ENCODE assay signal across 8 cellular contexts in genomic region chr3:187411991-187412781, GRCh38. TPM values are rescaled to one million over a fixed set of nuclear protein-coding genes. Genes with fewer than 3 reads are reported as not detected.
DNase-seq lines count a peak whose midpoint lies in the region; ATAC-seq, FAIRE-seq and TF ChIP-seq lines count a peak whose summit lies in the region.
"Not testable (repeated sequence)": the region's sequence is repeated elsewhere in the genome, so short reads cannot be mapped to it uniquely, and the experiment has no call there.
"Had no signal": no experiment of that assay in that cellular context is flagged by ENCODE, and none has a peak within 500 bp of the region (broad histone marks: within the 10 kb centered on the region; RNA-seq: fewer than 3 reads in every experiment).

No MANE protein-coding gene starts in this region.

- BruUV-seq in K562 (replicated peaks; lab: Mats Ljungman, UMichigan): not testable (repeated sequence)

- peak overlapping the region; percentile 66 for H3K4me2 ChIP-seq in K562 (ENCODE audit: insufficient read depth, low read length)

- TF ChIP-seq EP300 in K562 (IDR thresholded peaks at IDR 0.05; ENCODE audit: low read length): not testable (repeated sequence)

- POLR2A ChIA-PET in K562 (lab: Yijun Ruan, JAX): not testable (repeated sequence)

- not testable (repeated sequence) for H3K79me2 ChIP-seq in K562 (ENCODE audit: control insufficient read depth, insufficient read depth, low read length)

- H3K36me3 Mint-ChIP-seq in nephron progenitor cell (ENCODE audit: low read depth): not testable (repeated sequence)

- not testable (repeated sequence) for H3K4me1 ChIP-seq in HUES6 (ENCODE audit: control insufficient read depth, insufficient read depth, low read length); NT2/D1 (ENCODE audit: insufficient read depth, insufficient read length); K562 (replicated peaks in 1 of 2; ENCODE audit: control insufficient read depth in 2 of 2, insufficient read depth in 2 of 2, low read length in 2 of 2); cardiac muscle cell (ENCODE audit: low read depth)

- CTCF ChIA-PET in K562 (lab: Yijun Ruan, JAX; ENCODE audit: low intra/inter-chr PET ratio): not testable (repeated sequence)

- not testable (repeated sequence) for H3K27me3 ChIP-seq in HUES6 (ENCODE audit: control insufficient read depth, insufficient read depth, low read length); NT2/D1 (ENCODE audit: insufficient read depth, insufficient read length); K562 (ENCODE audit: control insufficient read depth in 2 of 2, insufficient read depth in 2 of 2, low read length in 2 of 2); cardiac muscle cell

- not testable (repeated sequence) for H3K27me3 Mint-ChIP-seq in nephron progenitor cell (ENCODE audit: low read depth, poor library complexity)

- not testable (repeated sequence) for TF ChIP-seq RAD21 in K562 (CRISPR knock-in tag; conservative IDR thresholded peaks at IDR 0.05 in 1 of 2, IDR thresholded peaks at IDR 0.05 in 1 of 2)

- H3K4me3 Mint-ChIP-seq in nephron progenitor cell: peak overlapping the region; percentile 85

- H3K36me3 ChIP-seq in HUES6 (ENCODE audit: control insufficient read depth, insufficient read depth, low read length); NT2/D1 (ENCODE audit: insufficient read depth, insufficient read length, low read length); K562 (ENCODE audit: control insufficient read depth, insufficient read depth, low read length); cardiac muscle cell: not testable (repeated sequence)

- H4K20me1 ChIP-seq in K562 (replicated peaks; ENCODE audit: control insufficient read depth, insufficient read depth, low read length): not testable (repeated sequence)

- H2AFZ ChIP-seq in K562 (ENCODE audit: low read depth, low read length): peak overlapping the region; percentile 74

- H3K9me3 Mint-ChIP-seq in nephron progenitor cell: peaks cover 18% of the 10 kb centered on the region

- TF ChIP-seq POLR2A in K562 (conservative IDR thresholded peaks at IDR 0.05): peak; percentile 38; the same call in 1 of the 2 replicates

- intact Hi-C loops in K562 (cut with micrococcal nuclease): not testable (repeated sequence)

- H3K9ac ChIP-seq in HUES6 (ENCODE audit: low read length): peak overlapping the region; percentile 60
- not testable (repeated sequence) for H3K9ac ChIP-seq in NT2/D1 (ENCODE audit: insufficient read length, low read depth); K562 (ENCODE audit: insufficient read depth in 1 of 2, low read depth in 2 of 2, low read length in 2 of 2)

- not testable (repeated sequence) for H3K9me3 ChIP-seq in HUES6 (ENCODE audit: control insufficient read depth, insufficient read depth, low read depth, low read length); K562 (replicated peaks; ENCODE audit: control insufficient read depth, insufficient read depth, low read depth, low read length); cardiac muscle cell (ENCODE audit: low read depth)
- H3K9me3 ChIP-seq in NT2/D1 (ENCODE audit: insufficient read depth, low read length): peaks cover 13% of the 10 kb centered on the region; the same call in 1 of the 2 replicates

- WGBS in K562 (ENCODE audit: insufficient coverage, low coverage, missing lambda C conversion rate): 0% methylated on average over 16 of the region's 35 CpGs

- H3K4me3 ChIP-seq in HUES6 (ENCODE audit: low read depth, low read length) (peak overlapping the region; percentile 58), NT2/D1 (ENCODE audit: insufficient read length, low read depth) (peak overlapping the region; percentile 21), K562 (peak overlapping the region; percentile 34), cardiac muscle cell (peak overlapping the region; percentile 2)

- ATAC-seq in K562: peak; percentile 67; the same call in 2 of the 3 replicates

- not testable (repeated sequence) for TF ChIP-seq CTCF in K562 (IDR thresholded peaks at IDR 0.05 in 2 of 3, conservative IDR thresholded peaks at IDR 0.05 in 1 of 3; ENCODE audit: insufficient read depth in 2 of 3, low read depth in 1 of 3, low read length in 3 of 3); cardiac muscle cell (IDR thresholded peaks at IDR 0.05; ENCODE audit: low read depth, low read length); nephron progenitor cell (IDR thresholded peaks at IDR 0.05)

- H3K9me1 ChIP-seq in K562 (ENCODE audit: control insufficient read depth, insufficient read depth, low read length): not testable (repeated sequence)

- not testable (repeated sequence) for H3K27ac ChIP-seq in HUES6 (ENCODE audit: low read depth, low read length); K562 (ENCODE audit: extremely low read depth, low read depth, low read length); cardiac muscle cell

- in situ Hi-C loops in K562 (cut with MboI): not testable (repeated sequence)

- peak; percentile 16 for DNase-seq in ELF-1 (ENCODE audit: low read depth, low spot score)
- peak; percentile 4 for DNase-seq in NCI-H2227 treated with DMSO at 0.1 percent for 48 hours (lab: John Stamatoyannopoulos, UW)
- DNase-seq in NT2/D1 (ENCODE audit: low read depth, low spot score): not testable (repeated sequence)
- DNase-seq in K562 (ENCODE audit: extremely low read depth in 1 of 4, low spot score in 3 of 4): peak in 1 of 4 experiments; percentile 37
- DNase-seq in cardiac muscle cell (ENCODE audit: low read depth in 1 of 2, low spot score in 1 of 2): peak in 1 of 2 donors; percentile 8
- DNase-seq in nephron progenitor cell: peak; percentile 16

- not testable (repeated sequence) for FAIRE-seq in K562 (lab: Jason Lieb, UNC)

- H3K4me1 Mint-ChIP-seq in nephron progenitor cell: peaks cover 10% of the 10 kb centered on the region

- peak overlapping the region; percentile 89 for H3K27ac Mint-ChIP-seq in nephron progenitor cell

TF ChIP-seq in K562, 482 proteins besides CTCF, POLR2A, EP300 and RAD21:
- 0 out of 2 replicates have a peak, but pooled peaks have one; percentile 36 for TF ChIP-seq TAF7 (tag; IDR thresholded peaks at IDR 0.05)
- TF ChIP-seq PKNOX1 (IDR thresholded peaks at IDR 0.05): 0 out of 2 replicates have a peak, but pooled peaks have one; percentile 11
- peak in 2 of 3 experiments; percentile 24 to 79 for TF ChIP-seq YY1 (IDR thresholded peaks at IDR 0.05; ENCODE audit: borderline replicate concordance in 1 of 3, control insufficient read depth in 1 of 3, extremely low read depth in 1 of 3, insufficient read depth in 3 of 3, insufficient read length in 1 of 3, insufficient replicate concordance in 2 of 3, low read depth in 1 of 3, low read length in 2 of 3)
- TF ChIP-seq NFRKB (IDR thresholded peaks at IDR 0.05; ENCODE audit: low read depth): peak; percentile 69
- TF ChIP-seq CEBPB (tag; IDR thresholded peaks at IDR 0.05): peak; percentile 69
- peak in 1 of 2 experiments; percentile 86; a peak in 2 of 4 replicates for TF ChIP-seq FOXA3 (CRISPR knock-in tag; conservative IDR thresholded peaks at IDR 0.05 in 1 of 2, IDR thresholded peaks at IDR 0.05 in 1 of 2)
- peak; percentile 52 for TF ChIP-seq RBFOX2 (IDR thresholded peaks at IDR 0.05; ENCODE audit: low read depth, low read length)
- peak; percentile 39; the same call in 1 of the 2 replicates for TF ChIP-seq POLR2G (IDR thresholded peaks at IDR 0.05; ENCODE audit: low read depth, low read length)
- peak; percentile 10 for TF ChIP-seq DACH1 (IDR thresholded peaks at IDR 0.05; ENCODE audit: partially characterized antibody)
- peak; percentile 31 for TF ChIP-seq TAF9B (IDR thresholded peaks at IDR 0.05; ENCODE audit: partially characterized antibody)
- TF ChIP-seq CEBPG (CRISPR knock-in tag; IDR thresholded peaks at IDR 0.05): not testable (repeated sequence)
- peak in 1 of 2 experiments; percentile 26; a peak in 1 of 4 replicates for TF ChIP-seq CEBPG (tag; conservative IDR thresholded peaks at IDR 0.05 in 1 of 2, IDR thresholded peaks at IDR 0.05 in 1 of 2)
- peak; percentile 43 for TF ChIP-seq MEIS2 (IDR thresholded peaks at IDR 0.05; ENCODE audit: partially characterized antibody)
- TF ChIP-seq NRF1 (conservative IDR thresholded peaks at IDR 0.05 in 1 of 2, IDR thresholded peaks at IDR 0.05 in 1 of 2): peak in 1 of 2 experiments; percentile 36; a peak in 2 of 4 replicates

RNA-seq across cellular contexts. Expression of gene RTP4, which starts 44.0 kb away (rescaled TPM):
- not detected in 2 replicates for total RNA-seq in K562 (2011; cell fraction: chromatin; rRNA removed; ENCODE audit: low replicate concordance)
- not detected in 2 replicates for total RNA-seq in K562 (2011; cell fraction: nucleolus; rRNA removed)
- total RNA-seq in K562 (2011; cell fraction: nucleoplasm; rRNA removed): not detected in 2 replicates
- total RNA-seq in K562 (2014; rRNA removed) (not detected in 2 replicates), K562 (2014; rRNA removed; fragmentation: Illumina TruSeq; extraction: Trizol) (not detected in 2 replicates), K562 (2015; rRNA removed; fragmentation: Illumina TruSeq; extraction: Trizol) (not detected in 2 replicates), K562 (2021) (not detected in 2 replicates), cardiac muscle cell (not detected in 2 replicates)
- polyA plus RNA-seq in K562 (2011; rRNA removed) (not detected in 2 replicates), K562 (2014; fragmentation: Illumina TruSeq; extraction: Trizol) (not detected in 2 replicates), K562 (2014; fragmentation: Nextera tagmentation; extraction: Ambion mirVana) (under 1 TPM; 0.06 to 0.17 TPM), K562 (2014; rRNA removed) (not detected in 2 replicates), cardiac muscle cell (not detected in 2 replicates)
- polyA plus RNA-seq in K562 (2011; cell fraction: cytosol; rRNA removed): not detected in 2 replicates
- polyA plus RNA-seq in K562 (2011; cell fraction: nucleus; rRNA removed): not detected in 2 replicates
- polyA plus RNA-seq in K562 (2012): 0.07 and 0.28 TPM in 2 replicates
- not detected in 2 replicates for polyA minus RNA-seq in K562 (2011; rRNA and poly(A)+ RNA removed)
- polyA minus RNA-seq in K562 (2011; cell fraction: cytosol; rRNA and poly(A)+ RNA removed): not detected in 2 replicates
- not detected in 2 replicates for polyA minus RNA-seq in K562 (2011; cell fraction: nucleus; rRNA and poly(A)+ RNA removed)
- total RNA-seq: MCF 10A had no signal

Comparison
In these comparisons a context has a peak if more than half of its experiments do, and no peak if none do; other contexts are left out.
1. H3K4me3 ChIP-seq: peak in every context shown above with its lines; median percentile 58 in HUES6; 34 in K562; 21 in NT2/D1; 2 in cardiac muscle cell.